14 cellular contexts compared by ENCODE assay signal in the genomic region with DNA sequence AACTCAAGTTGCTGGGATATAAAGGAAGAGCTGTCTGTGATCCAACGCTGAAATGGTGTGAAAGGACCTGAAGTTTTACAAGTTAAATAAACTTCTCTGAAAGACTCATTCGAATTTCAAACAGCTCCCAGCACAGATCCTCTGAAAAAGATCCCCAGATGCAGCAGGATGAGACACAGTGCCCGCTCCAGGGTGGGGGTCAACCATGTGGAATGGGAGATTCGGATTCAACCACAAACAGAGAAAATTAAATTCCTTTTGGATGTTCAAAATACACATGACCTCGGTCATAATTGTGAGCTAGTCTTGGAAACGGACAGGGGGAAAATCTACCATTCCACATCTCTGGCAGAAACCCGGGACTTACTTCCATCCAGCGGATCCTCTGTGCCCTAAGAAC.
DNase-seq lines count a peak whose midpoint lies in the region; ATAC-seq and TF ChIP-seq lines count a peak whose summit lies in the region.
"Had no signal": no experiment of that assay in that cellular context is flagged by ENCODE, and none has a peak within 500 bp of the region (broad histone marks: within the 10 kb centered on the region; RNA-seq: fewer than 3 reads in every experiment).

No MANE protein-coding gene starts in this region.

- in situ Hi-C loops in ACHN (cut with HindIII; ENCODE audit: low pct_ligation_motif_present, low pct_unique_long_range_greater_than_20kb, low sequenced_read_pairs), result no loop called here

- WGBS in stomach, 5 donors, result 61 to 82% (median 71%) methylated on average over 8 of the region's 8 CpGs

- TF ChIP-seq EP300 in stomach (IDR thresholded peaks at IDR 0.05), result no peak

- TF ChIP-seq CTCF in stomach (IDR thresholded peaks at IDR 0.05), result no peak

- peaks cover 39% of the 10 kb centered on the region for H3K4me1 ChIP-seq in adipocyte (ENCODE audit: control insufficient read depth, insufficient read depth, low read length)
- peaks cover 32 to 61% (median 47%) of the 10 kb centered on the region in 4 donors for H3K4me1 ChIP-seq in stomach

- H3K9me3 ChIP-seq in adipocyte (ENCODE audit: control insufficient read depth, low read length) (no peaks in the 10 kb centered on the region), stomach (no peaks in the 10 kb centered on the region)
- H3K9me3 ChIP-seq: neutrophil had no signal

- no peak for ATAC-seq in HG03378 (IDR thresholded peaks at IDR 0.05; ENCODE audit: unreplicated experiment)
- ATAC-seq: left ventricle myocardium superior had no signal

- H3K9ac ChIP-seq in adipocyte (ENCODE audit: low read length), result no peak overlapping the region
- H3K9ac ChIP-seq: KMS-11 had no signal

- TF ChIP-seq POLR2A in stomach (IDR thresholded peaks at IDR 0.05), result no peak

- H3K36me3 ChIP-seq in adipocyte (ENCODE audit: control insufficient read depth, insufficient read depth, low read length, severe bottlenecking), result no peaks in the 10 kb centered on the region
- H3K36me3 ChIP-seq in stomach, result peaks cover 0 to 5% (median 0%) of the 10 kb centered on the region in 4 donors
- H3K36me3 ChIP-seq: neutrophil had no signal

- peak; percentile 28 for DNase-seq in GM04503 (ENCODE audit: low read depth)
- DNase-seq in adipocyte (ENCODE audit: low read depth), result peak; percentile 23
- DNase-seq in glomerular visceral epithelial cell (ENCODE audit: extremely low spot score), result peak; percentile 73
- no peak for DNase-seq in stomach
- DNase-seq in ACHN, result no peak
- no peak for DNase-seq in dedifferentiated amniotic fluid mesenchymal stem cell (ENCODE audit: extremely low spot score)
- DNase-seq: effector CD8-positive, alpha-beta T cell; left ventricle myocardium superior; NCI-H1694 treated with DMSO at 0.1 percent for 48 hours; SHP77 had no signal

- peak overlapping the region in 4 of 5 donors; percentile 53 to 88 (median 80) for H3K27ac ChIP-seq in stomach
- H3K27ac ChIP-seq: KMS-11, neutrophil had no signal

- no peak overlapping the region for H3K4me3 ChIP-seq in adipocyte (ENCODE audit: low read length)
- H3K4me3 ChIP-seq in stomach, result no peak overlapping the region
- H3K4me3 ChIP-seq: smooth muscle cell had no signal

- intact Hi-C loops in stomach (cut with DNase I; ENCODE audit: low total_unique reads), result no loop called here

- H3K27me3 ChIP-seq in adipocyte (replicated peaks; ENCODE audit: control insufficient read depth, insufficient read depth, low read length), result peaks cover 7% of the 10 kb centered on the region
- H3K27me3 ChIP-seq in stomach, result no peaks in the 10 kb centered on the region
- H3K27me3 ChIP-seq: neutrophil had no signal

Comparison
In these comparisons a context has a peak if more than half of its experiments do, and no peak if none do; other contexts are left out.
1. DNase-seq: peak in GM04503 (single experiment), adipocyte (single experiment) and glomerular visceral epithelial cell (single experiment); none in stomach (single experiment), ACHN (single experiment) and dedifferentiated amniotic fluid mesenchymal stem cell (single experiment).